Comparison of ENCODE assay signal across 16 cellular contexts in the genomic region with DNA sequence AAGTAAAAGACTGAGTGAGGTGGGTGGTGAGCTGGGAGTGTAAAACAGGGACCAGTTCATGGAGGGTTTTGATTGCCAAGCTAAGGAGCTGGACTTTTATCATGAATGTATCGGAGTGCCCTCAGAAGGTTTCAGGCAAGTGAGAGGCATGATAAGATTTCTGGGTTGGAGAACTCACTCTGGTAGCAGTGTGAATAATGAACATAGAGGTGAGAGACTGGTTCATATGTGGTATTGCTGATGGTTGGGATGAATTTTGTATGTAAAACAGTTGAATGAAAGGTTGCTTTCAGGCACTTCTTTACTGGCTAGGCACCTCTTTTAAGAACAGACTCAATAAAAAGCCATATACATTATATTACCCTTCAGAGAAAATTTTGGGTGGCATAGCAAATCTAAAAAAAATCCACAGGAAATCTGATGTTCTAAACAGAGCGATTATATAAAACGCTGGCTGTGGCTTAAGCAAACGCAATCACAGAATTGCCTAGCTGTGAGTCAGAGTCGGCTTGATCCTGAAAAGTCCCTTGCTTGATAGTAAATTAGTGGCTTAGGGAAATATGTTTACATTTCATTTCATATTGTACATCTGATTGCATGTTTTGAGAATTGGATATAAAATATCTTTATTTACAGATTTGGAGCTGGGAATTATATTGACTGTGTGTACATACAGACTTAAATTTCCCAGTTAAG.
A peak's percentile ranks its signal among the peaks of the same experiment; 100 is the strongest.
DNase-seq lines count a peak whose midpoint lies in the region; ATAC-seq, FAIRE-seq and TF ChIP-seq lines count a peak whose summit lies in the region.
"Had no signal": no experiment of that assay in that cellular context is flagged by ENCODE, and none has a peak within 500 bp of the region (broad histone marks: within the 10 kb centered on the region; RNA-seq: fewer than 3 reads in every experiment).

No MANE protein-coding gene starts in this region.

- peak; percentile 30 for DNase-seq in H54 (ENCODE audit: insufficient read length, low spot score)
- no peak for DNase-seq in SK-N-SH
- DNase-seq in fibroblast of pulmonary artery (ENCODE audit: low read depth) = peak; percentile 62
- peak; percentile 48 for DNase-seq in stromal cell of bone marrow (ENCODE audit: low read depth)
- no peak for DNase-seq in activated gamma-delta T cell treated with Interleukin-2 at 50 U/mL for 16 hours
- DNase-seq in GM13976 (ENCODE audit: low spot score) = no peak
- DNase-seq: activated T-cell treated with anti-CD3 and anti-CD28 coated beads, Interleukin-2, amount 50 U/mL, for 1 hour; aorta; effector memory CD8-positive, alpha-beta T cell; left ventricle myocardium inferior; NCI-H2029 treated with DMSO at 0.1 percent for 48 hours; NK-92 treated with Interleukin-12 subunit alpha and Interleukin-12 subunit beta, amount 100 ng/mL, for 24 hours had no signal

- no peak overlapping the region for H3K27ac ChIP-seq in SK-N-SH (ENCODE audit: low read depth in 2 of 2, low read length in 1 of 2)
- H3K27ac ChIP-seq: hepatocyte, left ventricle myocardium inferior, neural progenitor cell, suprapubic skin had no signal

- no peaks in the 10 kb centered on the region for H3K27me3 ChIP-seq in SK-N-SH (ENCODE audit: insufficient read depth)
- H3K27me3 ChIP-seq: hepatocyte, neural progenitor cell, suprapubic skin had no signal

- FAIRE-seq in H54 (lab: Jason Lieb, UNC) = peak; percentile 95

- H4K20me1 ChIP-seq in SK-N-SH (ENCODE audit: insufficient read depth) = no peaks in the 10 kb centered on the region

- no peaks in the 10 kb centered on the region for H3K36me3 ChIP-seq in SK-N-SH (replicated peaks in 1 of 2; ENCODE audit: control insufficient read depth in 1 of 2, insufficient read depth in 2 of 2, low read length in 1 of 2)
- H3K36me3 ChIP-seq: left ventricle myocardium inferior, neural progenitor cell, suprapubic skin had no signal

- no peaks in the 10 kb centered on the region for H3K9me3 ChIP-seq in SK-N-SH
- H3K9me3 ChIP-seq: left ventricle myocardium inferior, suprapubic skin had no signal

- H3F3A ChIP-seq in SK-N-SH (replicated peaks; ENCODE audit: insufficient read depth) = peaks cover 3% of the 10 kb centered on the region

- no peak overlapping the region for H2AFZ ChIP-seq in SK-N-SH (ENCODE audit: low read depth)
- H2AFZ ChIP-seq: hepatocyte, neural progenitor cell had no signal

- H3K4me2 ChIP-seq in SK-N-SH = no peak overlapping the region
- H3K4me2 ChIP-seq: hepatocyte, neural progenitor cell had no signal

- 63% methylated on average over 5 of the region's 5 CpGs for WGBS in SK-N-SH (ENCODE audit: low lambda C conversion rate)

- H3K4me3 ChIP-seq in SK-N-SH (ENCODE audit: low read depth in 2 of 2, low read length in 1 of 2) (no peak overlapping the region), fibroblast of pulmonary artery (replicated peaks; ENCODE audit: low read depth, low read length) (no peak overlapping the region)
- H3K4me3 ChIP-seq: hepatocyte, left ventricle myocardium inferior, neural progenitor cell, suprapubic skin had no signal

- no peaks in the 10 kb centered on the region for H3K9me2 ChIP-seq in SK-N-SH

- H3K79me2 ChIP-seq in SK-N-SH (ENCODE audit: insufficient read depth) = no peaks in the 10 kb centered on the region
- H3K79me2 ChIP-seq: hepatocyte had no signal

- TF ChIP-seq CTCF in SK-N-SH (IDR thresholded peaks at IDR 0.05) = no peak
- no peak for TF ChIP-seq CTCF in fibroblast of pulmonary artery (IDR thresholded peaks at IDR 0.05; ENCODE audit: low read length, missing control alignments)
- no peak for TF ChIP-seq CTCF in GM13976 (IDR thresholded peaks at IDR 0.05; ENCODE audit: borderline replicate concordance, control extremely low read depth, extremely low read depth, insufficient read depth, missing control alignments)

- peaks cover 0 to 13% of the 10 kb centered on the region in 2 experiments; a peak in 3 of 4 replicates for H3K4me1 ChIP-seq in SK-N-SH (ENCODE audit: control insufficient read depth in 1 of 2, insufficient read depth in 2 of 2, low read depth in 1 of 2, low read length in 1 of 2)
- H3K4me1 ChIP-seq: left ventricle myocardium inferior, suprapubic skin had no signal

- no peak for TF ChIP-seq RAD21 in SK-N-SH (IDR thresholded peaks at IDR 0.05; ENCODE audit: low read length)

- POLR2A ChIA-PET in SK-N-SH (lab: Yijun Ruan, JAX) = no interaction called here

- ATAC-seq in GM18858 (IDR thresholded peaks at IDR 0.05; ENCODE audit: unreplicated experiment) = no peak
- ATAC-seq: effector memory CD8-positive, alpha-beta T cell had no signal

- in situ Hi-C loops in GM13976 (cut with MboI; ENCODE audit: low sequenced_read_pairs, unreplicated experiment) = no loop called here

- no peak for TF ChIP-seq POLR2A in H54 (IDR thresholded peaks at IDR 0.05; ENCODE audit: low read depth, low read length)

- CTCF ChIA-PET in SK-N-SH (lab: Yijun Ruan, JAX) = interaction anchor here (1.3 kb wide), 1 partner anchor 1310 kb away, joined by 3 read pairs; no protein-coding TSS in a partner anchor

- no peak overlapping the region for H3K9ac ChIP-seq in SK-N-SH
- H3K9ac ChIP-seq: neural progenitor cell had no signal

- TF ChIP-seq EP300 in SK-N-SH (IDR thresholded peaks at IDR 0.05; ENCODE audit: borderline replicate concordance in 1 of 2, low read depth in 1 of 2, low read length in 1 of 2) = no peak

TF ChIP-seq in SK-N-SH, 30 proteins besides CTCF, POLR2A, EP300 and RAD21:
- TF ChIP-seq NRF1 (IDR thresholded peaks at IDR 0.05; ENCODE audit: low read depth, low read length) (no peak), NFIC (IDR thresholded peaks at IDR 0.05; ENCODE audit: borderline replicate concordance) (no peak), SIN3A (IDR thresholded peaks at IDR 0.05; ENCODE audit: borderline replicate concordance, low read depth, low read length) (no peak), JUND (IDR thresholded peaks at IDR 0.05) (0 out of 2 replicates have a peak, but pooled peaks have one; percentile 4), TEAD4 (IDR thresholded peaks at IDR 0.05; ENCODE audit: borderline replicate concordance, insufficient read depth) (no peak), MEF2A (IDR thresholded peaks at IDR 0.05; ENCODE audit: borderline replicate concordance, low read depth) (no peak), SMC3 (IDR thresholded peaks at IDR 0.05; ENCODE audit: low read depth, low read length) (no peak), TCF12 (IDR thresholded peaks at IDR 0.05) (no peak), FOSL2 (IDR thresholded peaks at IDR 0.05; ENCODE audit: borderline replicate concordance, low read depth) (peak; percentile 10; the same call in 1 of the 2 replicates), RXRA (IDR thresholded peaks at IDR 0.05; ENCODE audit: borderline replicate concordance, low read depth) (no peak), MXI1 (IDR thresholded peaks at IDR 0.05; ENCODE audit: low read depth, low read length) (no peak)
- TF ChIP-seq, protein P1, sequence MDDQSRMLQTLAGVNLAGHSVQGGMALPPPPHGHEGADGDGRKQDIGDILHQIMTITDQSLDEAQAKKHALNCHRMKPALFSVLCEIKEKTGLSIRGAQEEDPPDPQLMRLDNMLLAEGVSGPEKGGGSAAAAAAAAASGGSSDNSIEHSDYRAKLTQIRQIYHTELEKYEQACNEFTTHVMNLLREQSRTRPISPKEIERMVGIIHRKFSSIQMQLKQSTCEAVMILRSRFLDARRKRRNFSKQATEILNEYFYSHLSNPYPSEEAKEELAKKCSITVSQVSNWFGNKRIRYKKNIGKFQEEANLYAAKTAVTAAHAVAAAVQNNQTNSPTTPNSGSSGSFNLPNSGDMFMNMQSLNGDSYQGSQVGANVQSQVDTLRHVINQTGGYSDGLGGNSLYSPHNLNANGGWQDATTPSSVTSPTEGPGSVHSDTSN (IDR thresholded peaks at IDR 0.05) = no peak
- TF ChIP-seq, protein P2, sequence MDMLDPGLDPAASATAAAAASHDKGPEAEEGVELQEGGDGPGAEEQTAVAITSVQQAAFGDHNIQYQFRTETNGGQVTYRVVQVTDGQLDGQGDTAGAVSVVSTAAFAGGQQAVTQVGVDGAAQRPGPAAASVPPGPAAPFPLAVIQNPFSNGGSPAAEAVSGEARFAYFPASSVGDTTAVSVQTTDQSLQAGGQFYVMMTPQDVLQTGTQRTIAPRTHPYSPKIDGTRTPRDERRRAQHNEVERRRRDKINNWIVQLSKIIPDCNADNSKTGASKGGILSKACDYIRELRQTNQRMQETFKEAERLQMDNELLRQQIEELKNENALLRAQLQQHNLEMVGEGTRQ (IDR thresholded peaks at IDR 0.05; ENCODE audit: borderline replicate concordance, low read depth, low read length) = no peak
- TF ChIP-seq, protein P3, sequence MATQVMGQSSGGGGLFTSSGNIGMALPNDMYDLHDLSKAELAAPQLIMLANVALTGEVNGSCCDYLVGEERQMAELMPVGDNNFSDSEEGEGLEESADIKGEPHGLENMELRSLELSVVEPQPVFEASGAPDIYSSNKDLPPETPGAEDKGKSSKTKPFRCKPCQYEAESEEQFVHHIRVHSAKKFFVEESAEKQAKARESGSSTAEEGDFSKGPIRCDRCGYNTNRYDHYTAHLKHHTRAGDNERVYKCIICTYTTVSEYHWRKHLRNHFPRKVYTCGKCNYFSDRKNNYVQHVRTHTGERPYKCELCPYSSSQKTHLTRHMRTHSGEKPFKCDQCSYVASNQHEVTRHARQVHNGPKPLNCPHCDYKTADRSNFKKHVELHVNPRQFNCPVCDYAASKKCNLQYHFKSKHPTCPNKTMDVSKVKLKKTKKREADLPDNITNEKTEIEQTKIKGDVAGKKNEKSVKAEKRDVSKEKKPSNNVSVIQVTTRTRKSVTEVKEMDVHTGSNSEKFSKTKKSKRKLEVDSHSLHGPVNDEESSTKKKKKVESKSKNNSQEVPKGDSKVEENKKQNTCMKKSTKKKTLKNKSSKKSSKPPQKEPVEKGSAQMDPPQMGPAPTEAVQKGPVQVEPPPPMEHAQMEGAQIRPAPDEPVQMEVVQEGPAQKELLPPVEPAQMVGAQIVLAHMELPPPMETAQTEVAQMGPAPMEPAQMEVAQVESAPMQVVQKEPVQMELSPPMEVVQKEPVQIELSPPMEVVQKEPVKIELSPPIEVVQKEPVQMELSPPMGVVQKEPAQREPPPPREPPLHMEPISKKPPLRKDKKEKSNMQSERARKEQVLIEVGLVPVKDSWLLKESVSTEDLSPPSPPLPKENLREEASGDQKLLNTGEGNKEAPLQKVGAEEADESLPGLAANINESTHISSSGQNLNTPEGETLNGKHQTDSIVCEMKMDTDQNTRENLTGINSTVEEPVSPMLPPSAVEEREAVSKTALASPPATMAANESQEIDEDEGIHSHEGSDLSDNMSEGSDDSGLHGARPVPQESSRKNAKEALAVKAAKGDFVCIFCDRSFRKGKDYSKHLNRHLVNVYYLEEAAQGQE (IDR thresholded peaks at IDR 0.05; ENCODE audit: low read depth, low read length) = no peak
- TF ChIP-seq, protein P4, sequence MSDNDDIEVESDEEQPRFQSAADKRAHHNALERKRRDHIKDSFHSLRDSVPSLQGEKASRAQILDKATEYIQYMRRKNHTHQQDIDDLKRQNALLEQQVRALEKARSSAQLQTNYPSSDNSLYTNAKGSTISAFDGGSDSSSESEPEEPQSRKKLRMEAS (IDR thresholded peaks at IDR 0.05; ENCODE audit: low read depth) = no peak

Comparison
In these comparisons a context has a peak if more than half of its experiments do, and no peak if none do; other contexts are left out.
1. DNase-seq: peak in H54 (single experiment), fibroblast of pulmonary artery (single experiment) and stromal cell of bone marrow (single experiment); none in SK-N-SH (single experiment), activated gamma-delta T cell treated with Interleukin-2 at 50 U/mL for 16 hours (single experiment) and GM13976 (single experiment).